In genomic region chr6:16759181-16759645, GRCh38 we compare ENCODE assay signal across 8 cellular contexts. TPM values are rescaled to one million over a fixed set of nuclear protein-coding genes. Genes with fewer than 3 reads are reported as not detected.
A peak's percentile ranks its signal among the peaks of the same experiment; 100 is the strongest.
DNase-seq lines count a peak whose midpoint lies in the region; ATAC-seq and TF ChIP-seq lines count a peak whose summit lies in the region.

No MANE protein-coding gene starts in this region.

- POLR2A ChIA-PET in A673 (lab: Charles Lee; ENCODE audit: low non-redundant PET) = interaction anchor here (0.6 kb wide), 2 partner anchors 128 to 414 kb away, joined by 11 to 14 read pairs; no protein-coding TSS in a partner anchor

- H2AFZ ChIP-seq in H9 (ENCODE audit: low read length) = no peak overlapping the region

- H3T11ph ChIP-seq in H9 (ENCODE audit: low read length) = no peak overlapping the region

- H3K36me3 ChIP-seq in A673 (ENCODE audit: insufficient read depth, low read length, poor library complexity, severe bottlenecking) = no peaks in the 10 kb centered on the region
- no peaks in the 10 kb centered on the region for H3K36me3 ChIP-seq in iPS DF 6.9 (ENCODE audit: control insufficient read depth, insufficient read depth, low read length)
- H3K36me3 ChIP-seq in skeletal muscle satellite cell (ENCODE audit: insufficient read depth, low read length) = no peaks in the 10 kb centered on the region

- H3K4me3 Mint-ChIP-seq in H9 = peak overlapping the region; percentile 83 to 93
- H3K4me3 Mint-ChIP-seq in activated T-helper 17 cell treated with anti-CD3 and anti-CD28 coated beads, Interleukin-2, amount 50 U/mL, for 72 hours = peak overlapping the region; percentile 96

- no peak overlapping the region for H2BK5ac ChIP-seq in H9 (ENCODE audit: insufficient read length, low read length)

- peak overlapping the region; percentile 88 for H3K4me3 ChIP-seq in A673 (ENCODE audit: low read depth, low read length, poor library complexity, severe bottlenecking)
- H3K4me3 ChIP-seq in iPS DF 6.9 (ENCODE audit: low read length) = peak overlapping the region; percentile 89; the same call in 1 of the 2 replicates
- H3K4me3 ChIP-seq in skeletal muscle satellite cell (ENCODE audit: low read length) = peak overlapping the region; percentile 88

- BruUV-seq in A673 (replicated peaks; lab: Mats Ljungman, UMichigan) = TSS peak; percentile 32

- CTCF ChIA-PET in A673 (lab: Charles Lee) = interaction anchor here (0.6 to 1.0 kb wide), 2 partner anchors 24 to 328 kb away, joined by 3 to 8 read pairs; no protein-coding TSS in a partner anchor

- no peak overlapping the region for H2BK20ac ChIP-seq in H9 (ENCODE audit: low read depth, low read length, poor library complexity, severe bottlenecking)

- H3K79me1 ChIP-seq in H9 (ENCODE audit: insufficient read depth, low read depth, low read length, poor library complexity, severe bottlenecking) = no peaks in the 10 kb centered on the region

- no peak overlapping the region for H3K23ac ChIP-seq in H9 (ENCODE audit: insufficient read length, low read depth, low read length)

- no peaks in the 10 kb centered on the region for H3K9me3 ChIP-seq in A673 (ENCODE audit: low read depth, low read length, poor library complexity, severe bottlenecking)
- no peaks in the 10 kb centered on the region for H3K9me3 ChIP-seq in H9 (ENCODE audit: control insufficient read depth, low read depth, low read length)
- no peaks in the 10 kb centered on the region for H3K9me3 ChIP-seq in iPS DF 6.9 (ENCODE audit: control insufficient read depth, insufficient read depth, low read length)
- H3K9me3 ChIP-seq in skeletal muscle satellite cell (replicated peaks; ENCODE audit: low read length) = no peaks in the 10 kb centered on the region

- no peak overlapping the region for H4K5ac ChIP-seq in H9 (ENCODE audit: insufficient read length, low read depth, low read length)

- H3K4me1 Mint-ChIP-seq in H9 = peaks cover 24 to 31% of the 10 kb centered on the region in 2 experiments
- H3K4me1 Mint-ChIP-seq in activated T-helper 17 cell treated with anti-CD3 and anti-CD28 coated beads, Interleukin-2, amount 50 U/mL, for 72 hours = peaks cover 33% of the 10 kb centered on the region

- H3K9ac ChIP-seq in H9 (ENCODE audit: extremely low read depth, insufficient read length, low read length) (no peak overlapping the region), skeletal muscle satellite cell (ENCODE audit: low read depth, low read length) (peak overlapping the region; percentile 93)

- H4K91ac ChIP-seq in H9 (ENCODE audit: insufficient read length, low read depth, low read length) = no peak overlapping the region

- TF ChIP-seq CTCF in A673 (conservative IDR thresholded peaks at IDR 0.05; ENCODE audit: low read depth, low read length) (no peak), H9 (conservative IDR thresholded peaks at IDR 0.05) (no peak)

- WGBS in H9 (ENCODE audit: extremely low coverage, insufficient read length, low lambda C conversion rate) = no CpG with 5 or more reads among the region's 8 CpGs
- no CpG with 5 or more reads among the region's 8 CpGs for WGBS in iPS DF 6.9 (ENCODE audit: insufficient coverage, insufficient read length)

- no peak for ATAC-seq in activated T-helper 17 cell treated with anti-CD3 and anti-CD28 coated beads, Interleukin-2, amount 50 U/mL, for 72 hours (replicated peaks)

- H3K56ac ChIP-seq in H9 (ENCODE audit: insufficient read length, low read depth, low read length) = no peak overlapping the region

- H3K23me2 ChIP-seq in H9 (ENCODE audit: insufficient read length, low read depth, low read length, poor library complexity, severe bottlenecking) = peaks cover 21% of the 10 kb centered on the region

- no peak overlapping the region for H2AK5ac ChIP-seq in H9 (ENCODE audit: insufficient read length, low read length)

- no peak overlapping the region for H3K4ac ChIP-seq in H9 (ENCODE audit: low read depth, low read length)

- H3K27ac ChIP-seq in A673 (ENCODE audit: low read depth, low read length, poor library complexity, severe bottlenecking) (peak overlapping the region; percentile 83), H9 (ENCODE audit: insufficient read length, low read depth, low read length) (no peak overlapping the region), iPS DF 6.9 (ENCODE audit: low read length) (no peak overlapping the region)

- no peak overlapping the region for H3K18ac ChIP-seq in H9 (ENCODE audit: insufficient read length, low read depth, low read length)

- peaks cover 40% of the 10 kb centered on the region for H3K4me1 ChIP-seq in A673 (ENCODE audit: insufficient read depth, low read length, poor library complexity, severe bottlenecking)
- peaks cover 5% of the 10 kb centered on the region; the same call in 1 of the 2 replicates for H3K4me1 ChIP-seq in H9 (ENCODE audit: insufficient read depth, low read length)
- peaks cover 2% of the 10 kb centered on the region; the same call in 1 of the 2 replicates for H3K4me1 ChIP-seq in iPS DF 6.9 (ENCODE audit: control insufficient read depth, insufficient read depth, low read length)
- H3K4me1 ChIP-seq in skeletal muscle satellite cell (ENCODE audit: control insufficient read depth, insufficient read depth, low read length) = peaks cover 29% of the 10 kb centered on the region

- no peak overlapping the region for H2BK12ac ChIP-seq in H9 (ENCODE audit: insufficient read length, low read depth, low read length)

- no peak overlapping the region; a peak in 1 of 7 replicates for H3K27ac Mint-ChIP-seq in H9
- H3K27ac Mint-ChIP-seq in activated T-helper 17 cell treated with anti-CD3 and anti-CD28 coated beads, Interleukin-2, amount 50 U/mL, for 72 hours = peak overlapping the region; percentile 96

- H4K8ac ChIP-seq in H9 (replicated peaks; ENCODE audit: insufficient read length, low read depth, low read length) = no peak overlapping the region

- DNase-seq in A673 (ENCODE audit: low spot score) = no peak
- no peak for DNase-seq in H9
- no peak for DNase-seq in iPS DF 6.9 (ENCODE audit: low read depth, low spot score)
- DNase-seq in HK-2 (ENCODE audit: unreplicated experiment) = no peak
- no peak for DNase-seq in activated gamma-delta T cell (lab: John Stamatoyannopoulos, UW)
- DNase-seq in ecto neural progenitor cell (ENCODE audit: low spot score) = no peak

- no peak overlapping the region for H2BK15ac ChIP-seq in H9 (ENCODE audit: low read depth, low read length)

- H3K4me2 ChIP-seq in H9 (ENCODE audit: insufficient read depth, insufficient read length, low read length) = peak overlapping the region; percentile 83
- H3K4me2 ChIP-seq in skeletal muscle satellite cell (ENCODE audit: low read length) = peak overlapping the region; percentile 89

- no peaks in the 10 kb centered on the region for H3K36me3 Mint-ChIP-seq in H9 (ENCODE audit: insufficient read depth in 1 of 3, low read depth in 3 of 3)
- H3K36me3 Mint-ChIP-seq in activated T-helper 17 cell treated with anti-CD3 and anti-CD28 coated beads, Interleukin-2, amount 50 U/mL, for 72 hours (ENCODE audit: low read depth) = peaks cover 78% of the 10 kb centered on the region

- H2BK120ac ChIP-seq in H9 (ENCODE audit: low read depth, low read length, poor library complexity, severe bottlenecking) = no peak overlapping the region

- no peaks in the 10 kb centered on the region for H3K27me3 ChIP-seq in A673 (replicated peaks; ENCODE audit: insufficient read depth, low read depth, low read length, poor library complexity)
- no peaks in the 10 kb centered on the region; the same call in 1 of the 2 replicates for H3K27me3 ChIP-seq in H9 (ENCODE audit: insufficient read depth, low read length)
- no peaks in the 10 kb centered on the region; the same call in 1 of the 2 replicates for H3K27me3 ChIP-seq in iPS DF 6.9 (ENCODE audit: control insufficient read depth, insufficient read depth, low read length)
- no peaks in the 10 kb centered on the region for H3K27me3 ChIP-seq in skeletal muscle satellite cell (ENCODE audit: control insufficient read depth, insufficient read depth, low read length)

- intact Hi-C loops in A673 (cut with micrococcal nuclease; ENCODE audit: unreplicated experiment) = no loop called here

- H3K27me3 Mint-ChIP-seq in H9 (ENCODE audit: low read depth) = peaks cover 23% of the 10 kb centered on the region
- H3K27me3 Mint-ChIP-seq in activated T-helper 17 cell treated with anti-CD3 and anti-CD28 coated beads, Interleukin-2, amount 50 U/mL, for 72 hours = no peaks in the 10 kb centered on the region

- no peaks in the 10 kb centered on the region for H3K79me2 ChIP-seq in H9 (ENCODE audit: insufficient read depth, low read length)

- H3K14ac ChIP-seq in H9 (ENCODE audit: insufficient read depth, low read length) = no peak overlapping the region

- H4K20me1 ChIP-seq in H9 (ENCODE audit: control insufficient read depth, insufficient read depth, insufficient read length) = peaks cover 3% of the 10 kb centered on the region

- H3K9me3 Mint-ChIP-seq in H9 = no peaks in the 10 kb centered on the region; a peak in 1 of 5 replicates
- no peaks in the 10 kb centered on the region for H3K9me3 Mint-ChIP-seq in activated T-helper 17 cell treated with anti-CD3 and anti-CD28 coated beads, Interleukin-2, amount 50 U/mL, for 72 hours

RNA-seq across cellular contexts. Expression of gene ATXN1, which starts 2.0 kb away (rescaled TPM):
- total RNA-seq in A673 (2021) (25.6 and 25.7 TPM in 2 replicates), H9 (2021) (3.0 and 5.6 TPM in 2 replicates)
- 100 to 1,000 TPM in 1 of 2 donors, 10 to 100 TPM in 1; 41.0 to 115 TPM for total RNA-seq in activated T-helper 17 cell treated with anti-CD3 and anti-CD28 coated beads, Interleukin-2, amount 50 U/mL, for 72 hours
- total RNA-seq in skeletal muscle satellite cell (2012; rRNA removed) = 8.1 and 10.9 TPM in 2 replicates
